In the genomic region with DNA sequence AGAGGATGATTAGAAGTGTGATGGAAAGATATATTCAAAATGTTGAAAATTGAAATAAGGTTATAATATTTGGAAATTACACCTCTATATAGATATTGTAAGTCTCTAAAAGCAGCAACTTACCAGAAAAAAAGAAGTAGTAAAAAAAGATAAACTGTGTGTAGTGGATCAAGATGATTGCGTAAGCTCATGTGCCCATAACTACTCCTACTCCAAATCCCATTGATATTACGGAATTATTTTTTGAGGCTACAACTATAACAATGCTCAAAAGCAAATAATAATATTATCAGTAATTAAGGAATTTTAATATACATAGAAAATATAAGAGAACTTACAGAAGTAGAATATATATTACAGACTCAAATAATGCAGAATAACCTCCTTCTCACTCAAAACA, we compare ENCODE assay signal across 30 cellular contexts. TPM values are rescaled to one million over a fixed set of nuclear protein-coding genes. Genes with fewer than 3 reads are reported as not detected.
"Had no signal": no experiment of that assay in that cellular context is flagged by ENCODE, and none has a peak within 500 bp of the region (broad histone marks: within the 10 kb centered on the region; RNA-seq: fewer than 3 reads in every experiment).

No MANE protein-coding gene starts in this region.

- H3K27ac ChIP-seq: ascending aorta, breast epithelium, cardiac muscle cell, colonic mucosa, epithelial cell of prostate, VCaP had no signal

- H3K27me3 ChIP-seq: ascending aorta, breast epithelium, cardiac muscle cell, colonic mucosa had no signal

- ATAC-seq: activated naive CD4-positive, alpha-beta T cell treated with anti-CD3 and anti-CD28 coated beads, Interleukin-2, amount 50 U/mL, for 72 hours; activated T-cell treated with anti-CD3 and anti-CD28 coated beads, Interleukin-2, amount 50 U/mL, for 72 hours; T-helper 17 cell; WTC11 had no signal

- H3K36me3 ChIP-seq: ascending aorta, breast epithelium, cardiac muscle cell, colonic mucosa had no signal

- FAIRE-seq: endometrium, endothelial cell of umbilical vein, frontal cortex had no signal

- H3K9me3 ChIP-seq: ascending aorta, breast epithelium, colonic mucosa had no signal

- DNase-seq: activated CD4-positive, alpha-beta memory T cell treated with anti-CD3 and anti-CD28 coated beads, Interleukin-2, amount 10 ng/mL, durations not matched to agents 7 days and 5 days; activated CD4-positive, alpha-beta T cell treated with anti-CD3 and anti-CD28 coated beads for 1 hour; activated CD4-positive, alpha-beta T cell treated with anti-CD3 and anti-CD28 coated beads for 4 hours; activated CD4-positive, alpha-beta T cell treated with anti-CD3 and anti-CD28 coated beads, Interleukin-2, amount 10 ng/mL, durations not matched to agents 7 days and 5 days; activated CD4-positive, alpha-beta T cell treated with anti-CD3 and anti-CD28 coated beads, Interleukin-2, amount 50 U/mL, for 4 hours; activated CD8-positive, alpha-beta memory T cell treated with anti-CD3 and anti-CD28 coated beads, Interleukin-2, amount 50 U/mL, for 48 hours; activated gamma-delta T cell; activated naive CD4-positive, alpha-beta T cell; activated naive CD4-positive, alpha-beta T cell treated with anti-CD3 and anti-CD28 coated beads, Interleukin-2, amount 10 ng/mL, durations not matched to agents 7 days and 5 days; activated naive CD8-positive, alpha-beta T cell treated with anti-CD3 and anti-CD28 coated beads, Interleukin-2, amount 10 ng/mL, durations not matched to agents 7 days and 5 days; activated T-cell treated with anti-CD3 and anti-CD28 coated beads for 4 hours; activated T-cell treated with anti-CD3 and anti-CD28 coated beads, Interleukin-2, amount 50 U/mL, for 24 hours; activated T-cell treated with anti-CD3 and anti-CD28 coated beads, Interleukin-2, amount 50 U/mL, for 72 hours; central memory CD4-positive, alpha-beta T cell; cerebellar nuclear complex; colonic mucosa; effector CD8-positive, alpha-beta T cell; head of caudate nucleus; T-helper 17 cell; T1000 had no signal

- H3K4me1 ChIP-seq: ascending aorta, breast epithelium, colonic mucosa had no signal

- H3K4me3 ChIP-seq: ascending aorta, breast epithelium, cardiac muscle cell, colonic mucosa had no signal

RNA-seq across cellular contexts. Expression of a gene that starts 33.6 kb away (rescaled TPM):
- total RNA-seq: ascending aorta had no signal
